1 cellular context compared by ENCODE assay signal in genomic region chr17:32723310-32723955, GRCh38.
TF ChIP-seq lines count a peak whose summit lies in the region.

No MANE protein-coding gene starts in this region.

TF ChIP-seq in IMR-90, 13 proteins besides CTCF, POLR2A, EP300 and RAD21:
- TF ChIP-seq MXI1 (IDR thresholded peaks at IDR 0.05; ENCODE audit: borderline replicate concordance, low read depth, low read length), result no peak
- TF ChIP-seq MAFK (IDR thresholded peaks at IDR 0.05; ENCODE audit: low read depth, low read length), result no peak
- TF ChIP-seq BHLHE40 (IDR thresholded peaks at IDR 0.05; ENCODE audit: low read depth, low read length), result no peak
- no peak for TF ChIP-seq CEBPB (IDR thresholded peaks at IDR 0.05; ENCODE audit: low read depth, low read length)
- no peak for TF ChIP-seq CHD1 (IDR thresholded peaks at IDR 0.05; ENCODE audit: low read depth, low read length)
- TF ChIP-seq SMC3 (IDR thresholded peaks at IDR 0.05; ENCODE audit: low read depth, low read length), result no peak
- TF ChIP-seq ELK1 (IDR thresholded peaks at IDR 0.05; ENCODE audit: borderline replicate concordance, low read depth, low read length), result no peak
- no peak for TF ChIP-seq MAZ (IDR thresholded peaks at IDR 0.05; ENCODE audit: borderline replicate concordance, low read depth, low read length)
